20 cellular contexts compared by ENCODE assay signal in the genomic region with DNA sequence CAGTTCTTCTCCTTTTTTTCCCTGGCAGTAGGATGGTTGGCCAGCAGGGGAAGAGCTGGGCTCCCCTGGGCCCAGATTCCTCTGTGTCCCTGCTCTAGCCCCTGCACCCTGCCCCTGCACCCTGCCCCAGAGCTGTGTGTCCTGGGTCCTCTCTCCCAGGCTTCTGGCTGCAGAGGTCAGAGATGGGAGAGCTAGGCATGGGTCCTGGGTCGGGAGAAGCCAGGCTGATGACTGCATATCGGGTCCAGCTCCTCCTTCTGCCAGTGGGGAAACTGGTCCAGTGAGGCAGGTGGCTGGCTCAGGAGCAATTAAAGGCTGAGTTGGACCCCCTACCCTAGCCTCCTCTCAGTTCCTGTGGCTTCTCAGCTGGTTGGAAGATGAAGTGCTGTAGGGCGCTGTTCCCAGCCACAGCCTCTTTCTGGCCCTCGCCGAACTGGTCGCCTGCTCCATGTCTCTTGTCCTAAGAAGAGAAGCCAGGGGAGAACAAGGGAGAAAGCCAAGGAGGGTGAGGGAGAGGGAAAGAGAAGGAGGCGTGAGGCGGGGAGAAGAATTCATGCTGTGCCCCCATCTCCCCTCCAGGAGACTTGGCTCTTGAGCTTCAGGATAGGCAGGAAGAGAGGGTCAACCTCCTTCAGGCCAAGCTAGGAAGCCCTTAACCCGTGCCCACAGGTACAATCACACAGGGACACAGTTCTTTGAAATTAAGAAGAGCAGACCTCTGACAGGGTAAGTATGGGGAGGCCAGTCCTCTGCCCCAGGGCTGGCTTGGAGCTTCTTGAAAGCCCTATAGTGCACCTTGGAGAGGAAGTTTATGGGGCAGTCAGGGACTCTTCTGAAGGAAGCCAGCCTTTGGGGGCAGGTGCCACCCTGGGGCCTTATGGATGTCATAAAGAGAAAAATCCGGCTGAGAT. TPM values are rescaled to one million over a fixed set of nuclear protein-coding genes. Genes with fewer than 3 reads are reported as not detected.
DNase-seq lines count a peak whose midpoint lies in the region; ATAC-seq and TF ChIP-seq lines count a peak whose summit lies in the region.
"Had no signal": no experiment of that assay in that cellular context is flagged by ENCODE, and none has a peak within 500 bp of the region (broad histone marks: within the 10 kb centered on the region; RNA-seq: fewer than 3 reads in every experiment).

No MANE protein-coding gene starts in this region.

- DNase-seq in DMS79 (lab: John Stamatoyannopoulos, UW) (peak; percentile 60), RWPE2 (ENCODE audit: low spot score) (peak; percentile 42), endothelial cell (ENCODE audit: low spot score) (no peak), osteoblast (ENCODE audit: insufficient read length, low spot score, missing footprints) (peak; percentile 83), UCSD-AML1 (lab: John Stamatoyannopoulos, UW; ENCODE audit: unreplicated experiment) (no peak), T-helper 1 cell (no peak), NCI-H345 (lab: John Stamatoyannopoulos, UW) (no peak), NCI-H2107 (lab: John Stamatoyannopoulos, UW) (no peak)
- DNase-seq: activated CD4-positive, alpha-beta T cell treated with anti-CD3 and anti-CD28 coated beads for 1 hour; activated T-cell treated with anti-CD3 and anti-CD28 coated beads, Interleukin-2, amount 50 U/mL, for 1 hour; central memory CD4-positive, alpha-beta T cell; foreskin melanocyte; KG1; mammary epithelial cell; NCI-H1105; retina; SHP77 treated with DMSO at 0.1 percent for 48 hours had no signal

- TF ChIP-seq CTCF in RWPE2 (IDR thresholded peaks at IDR 0.05; ENCODE audit: poor library complexity, severe bottlenecking) (no peak), endothelial cell (IDR thresholded peaks at IDR 0.05; ENCODE audit: unreplicated experiment) (no peak), osteoblast (IDR thresholded peaks at IDR 0.05; ENCODE audit: extremely low read depth, low read depth, low read length) (no peak)

- H3K4me1 Mint-ChIP-seq in endothelial cell (ENCODE audit: unreplicated experiment) = peaks cover 68% of the 10 kb centered on the region

- peaks cover 15% of the 10 kb centered on the region for H3K27me3 Mint-ChIP-seq in endothelial cell (ENCODE audit: unreplicated experiment)

- no peak overlapping the region for H3K4me3 Mint-ChIP-seq in endothelial cell (ENCODE audit: unreplicated experiment)
- H3K4me3 Mint-ChIP-seq: GM23338 had no signal

- ATAC-seq in RWPE2 (ENCODE audit: low read depth) = no peak
- ATAC-seq: GM23338 had no signal

- no peak overlapping the region for H3K4me3 ChIP-seq in RWPE2 (ENCODE audit: severe bottlenecking)
- H3K4me3 ChIP-seq in osteoblast (ENCODE audit: insufficient read depth, low read length) = no peak overlapping the region
- H3K4me3 ChIP-seq: adrenal gland, GM23338 had no signal

- H3K36me3 Mint-ChIP-seq in endothelial cell (ENCODE audit: low read depth, unreplicated experiment) = peaks cover 23% of the 10 kb centered on the region

- H3K4me2 ChIP-seq in osteoblast (ENCODE audit: insufficient read depth, low read length) = no peak overlapping the region
- H3K4me2 ChIP-seq: GM23338 had no signal

- H3K9me3 ChIP-seq in RWPE2 (ENCODE audit: severe bottlenecking) (no peaks in the 10 kb centered on the region), osteoblast (ENCODE audit: low read depth, low read length) (no peaks in the 10 kb centered on the region)
- H3K9me3 ChIP-seq: adrenal gland had no signal

- H3K36me3 ChIP-seq in RWPE2 (ENCODE audit: low read depth) (no peaks in the 10 kb centered on the region), osteoblast (ENCODE audit: insufficient read depth, low read length) (no peaks in the 10 kb centered on the region)
- H3K36me3 ChIP-seq: adrenal gland had no signal

- H3K27ac Mint-ChIP-seq in endothelial cell (ENCODE audit: unreplicated experiment) = peak overlapping the region; percentile 52
- H3K27ac Mint-ChIP-seq: GM23338 had no signal

- no peak overlapping the region for H2AFZ ChIP-seq in osteoblast (ENCODE audit: low read length)
- H2AFZ ChIP-seq: GM23338 had no signal

- H3K79me2 ChIP-seq in osteoblast (ENCODE audit: insufficient read depth, low read length) = no peaks in the 10 kb centered on the region

- no peaks in the 10 kb centered on the region for H4K20me1 ChIP-seq in osteoblast (ENCODE audit: insufficient read depth, low read length)

- H3K4me1 ChIP-seq in RWPE2 (ENCODE audit: insufficient read depth, poor library complexity, severe bottlenecking) (peaks cover 7% of the 10 kb centered on the region), osteoblast (ENCODE audit: insufficient read depth, low read length) (peaks cover 18% of the 10 kb centered on the region)

- no peaks in the 10 kb centered on the region for H3K27me3 ChIP-seq in RWPE2 (ENCODE audit: insufficient read depth, poor library complexity, severe bottlenecking)
- no peaks in the 10 kb centered on the region for H3K27me3 ChIP-seq in osteoblast (ENCODE audit: insufficient read depth, low read length)
- H3K27me3 ChIP-seq: adrenal gland had no signal

- H3K27ac ChIP-seq in RWPE2 (ENCODE audit: poor library complexity, severe bottlenecking) (no peak overlapping the region), osteoblast (ENCODE audit: low read depth, low read length) (no peak overlapping the region)
- H3K27ac ChIP-seq: adrenal gland had no signal

- no peaks in the 10 kb centered on the region for H3K9me3 Mint-ChIP-seq in endothelial cell (ENCODE audit: unreplicated experiment)

RNA-seq across cellular contexts. Expression of a gene that starts 9.5 kb away (rescaled TPM):
- total RNA-seq in endothelial cell (ENCODE audit: unreplicated experiment) (166 TPM), osteoblast (4.0 and 5.6 TPM in 2 replicates)

RNA-seq across cellular contexts. Expression of a gene that starts 41.9 kb away (rescaled TPM):
- 22.6 TPM for total RNA-seq in endothelial cell (ENCODE audit: unreplicated experiment)
- 8.3 and 9.7 TPM in 2 replicates for total RNA-seq in osteoblast

RNA-seq across cellular contexts. Expression of a gene that starts 55.4 kb away (rescaled TPM):
- total RNA-seq in endothelial cell (ENCODE audit: unreplicated experiment) = not detected
- total RNA-seq in osteoblast = not detected in 2 replicates
- total RNA-seq: adrenal gland; GM23338; mammary epithelial cell; T-helper 2 cell treated with Interferon-gamma antibody and Interleukin-4, amounts not matched to agents 100 ng/mL and 5 ng/mL, for 36 hours had no signal

Comparison
In these comparisons a context has a peak if more than half of its experiments do, and no peak if none do; other contexts are left out.
1. DNase-seq: peak in DMS79 (single experiment), RWPE2 (single experiment) and osteoblast (single experiment); none in endothelial cell (single experiment), UCSD-AML1 (single experiment), T-helper 1 cell (0 of 5), NCI-H345 (single experiment) and NCI-H2107 (single experiment).
2. RNA of a gene that starts 9.5 kb away (total RNA-seq): 166 TPM in endothelial cell (single experiment); 4.0 to 5.6 TPM in osteoblast; every median in the first group is over 10 times any median in the second.